ENCODE assay signal across 9 cellular contexts in the genomic region with DNA sequence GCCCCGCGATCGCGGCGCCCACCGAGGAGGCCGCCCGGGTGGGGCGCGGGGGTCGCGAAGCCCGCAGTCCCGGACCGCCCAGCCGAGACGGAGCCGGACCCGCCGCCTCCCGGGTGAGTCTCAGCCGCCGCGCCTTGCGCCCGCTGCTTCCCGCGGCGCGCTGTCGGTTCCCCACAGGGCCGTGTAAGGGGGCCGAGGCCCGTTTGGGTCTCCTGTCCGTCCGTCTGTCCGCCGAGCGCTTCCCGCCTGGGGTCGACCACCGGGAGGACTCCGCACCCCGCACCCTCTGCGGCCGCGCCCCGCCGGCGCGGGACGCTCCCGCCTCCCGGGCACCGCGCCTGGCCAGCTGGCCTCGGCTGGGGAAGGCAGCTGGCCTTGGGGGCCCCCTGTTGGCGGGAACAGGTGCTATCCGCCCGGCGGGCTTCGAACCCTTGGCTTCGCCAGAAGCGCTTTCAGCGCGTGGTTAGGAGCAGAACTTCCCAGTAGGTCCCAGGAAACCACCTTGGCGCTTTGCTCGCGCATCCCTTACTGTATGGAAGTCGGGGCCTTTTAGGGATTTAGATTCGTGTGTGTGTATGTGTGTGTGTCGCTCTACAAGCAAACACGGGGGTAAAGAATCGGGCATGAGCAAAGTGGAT. TPM values are rescaled to one million over a fixed set of nuclear protein-coding genes. Genes with fewer than 3 reads are reported as not detected.
DNase-seq lines count a peak whose midpoint lies in the region; ATAC-seq and TF ChIP-seq lines count a peak whose summit lies in the region.
"Had no signal": no experiment of that assay in that cellular context is flagged by ENCODE, and none has a peak within 500 bp of the region (broad histone marks: within the 10 kb centered on the region; RNA-seq: fewer than 3 reads in every experiment).

No MANE protein-coding gene starts in this region.

- no peak overlapping the region for H4K5ac ChIP-seq in H9 (ENCODE audit: insufficient read length, low read depth, low read length)

- no peak overlapping the region for H2AFZ ChIP-seq in H9 (ENCODE audit: low read length)

- H3K56ac ChIP-seq in H9 (ENCODE audit: insufficient read length, low read depth, low read length): no peak overlapping the region

- peaks cover 20% of the 10 kb centered on the region for H3K4me1 Mint-ChIP-seq in CD8-positive, alpha-beta T cell (ENCODE audit: low read depth)
- peaks cover 37 to 52% of the 10 kb centered on the region in 2 experiments for H3K4me1 Mint-ChIP-seq in H9

- H3K23ac ChIP-seq in H9 (ENCODE audit: insufficient read length, low read depth, low read length): no peak overlapping the region

- no peak overlapping the region for H2BK12ac ChIP-seq in H9 (ENCODE audit: insufficient read length, low read depth, low read length)

- H4K8ac ChIP-seq in H9 (replicated peaks; ENCODE audit: insufficient read length, low read depth, low read length): no peak overlapping the region

- no peak overlapping the region for H4K91ac ChIP-seq in H9 (ENCODE audit: insufficient read length, low read depth, low read length)

- DNase-seq in CD8-positive, alpha-beta T cell: peak in 1 of 7 experiments; percentile 13
- peak; percentile 78 for DNase-seq in H9
- DNase-seq in SK-N-MC (ENCODE audit: low read depth, low spot score): no peak
- no peak for DNase-seq in coronary artery (ENCODE audit: low spot score)
- DNase-seq in left lobe of liver (ENCODE audit: low spot score): peak; percentile 58
- peak; percentile 42 for DNase-seq in stimulated activated CD4-positive, alpha-beta T cell treated with anti-CD3 and anti-CD28 coated beads, Interleukin-4, amount 100 ng/mL, for 1 hour
- DNase-seq in stimulated activated naive CD4-positive, alpha-beta T cell (lab: John Stamatoyannopoulos, UW): no peak

- no peak overlapping the region for H2BK120ac ChIP-seq in H9 (ENCODE audit: low read depth, low read length, poor library complexity, severe bottlenecking)

- no peak overlapping the region for H3K4me3 ChIP-seq in CD8-positive, alpha-beta T cell (ENCODE audit: low read depth, low read length)
- H3K4me3 ChIP-seq in SK-N-MC (peak overlapping the region; percentile 85), coronary artery (peak overlapping the region; percentile 90)

- H3T11ph ChIP-seq in H9 (ENCODE audit: low read length): no peak overlapping the region

- no peak overlapping the region for H2BK15ac ChIP-seq in H9 (ENCODE audit: low read depth, low read length)

- peaks cover 38% of the 10 kb centered on the region for H3K27me3 Mint-ChIP-seq in CD8-positive, alpha-beta T cell (ENCODE audit: low read depth)
- peaks cover 47% of the 10 kb centered on the region for H3K27me3 Mint-ChIP-seq in H9 (ENCODE audit: low read depth)

- H3K4me1 ChIP-seq in CD8-positive, alpha-beta T cell (ENCODE audit: insufficient read depth, low read length): peaks cover 12% of the 10 kb centered on the region
- no peaks in the 10 kb centered on the region for H3K4me1 ChIP-seq in H9 (ENCODE audit: insufficient read depth, low read length)

- H3K4me2 ChIP-seq in H9 (ENCODE audit: insufficient read depth, insufficient read length, low read length): peak overlapping the region; percentile 76

- POLR2A ChIA-PET in CD8-positive, alpha-beta T cell (lab: Charles Lee): no interaction called here

- H3K18ac ChIP-seq in H9 (ENCODE audit: insufficient read length, low read depth, low read length): no peak overlapping the region

- intact Hi-C loops in CD8-positive, alpha-beta T cell (cut with DNase I, micrococcal nuclease): no loop called here

- H3K23me2 ChIP-seq in H9 (ENCODE audit: insufficient read length, low read depth, low read length, poor library complexity, severe bottlenecking): peaks cover 21% of the 10 kb centered on the region

- CTCF ChIA-PET in CD8-positive, alpha-beta T cell (lab: Charles Lee): no interaction called here

- H2AK5ac ChIP-seq in H9 (ENCODE audit: insufficient read length, low read length): no peak overlapping the region

- H4K20me1 ChIP-seq in H9 (ENCODE audit: control insufficient read depth, insufficient read depth, insufficient read length): no peaks in the 10 kb centered on the region

- no peaks in the 10 kb centered on the region for H3K79me2 ChIP-seq in H9 (ENCODE audit: insufficient read depth, low read length)

- no CpG with 5 or more reads among the region's 74 CpGs for WGBS in H9 (ENCODE audit: extremely low coverage, insufficient read length, low lambda C conversion rate)

- H3K36me3 ChIP-seq in CD8-positive, alpha-beta T cell (ENCODE audit: insufficient read depth, low read length): no peaks in the 10 kb centered on the region
- no peaks in the 10 kb centered on the region for H3K36me3 ChIP-seq in SK-N-MC (ENCODE audit: insufficient read depth, low read length)

- no peaks in the 10 kb centered on the region for H3K36me3 Mint-ChIP-seq in CD8-positive, alpha-beta T cell
- peaks cover 0 to 4% (median 3%) of the 10 kb centered on the region in 3 experiments; a peak in 2 of 7 replicates for H3K36me3 Mint-ChIP-seq in H9 (ENCODE audit: insufficient read depth in 1 of 3, low read depth in 3 of 3)

- H3K9me3 ChIP-seq in CD8-positive, alpha-beta T cell (ENCODE audit: low read length): no peaks in the 10 kb centered on the region
- H3K9me3 ChIP-seq in H9 (ENCODE audit: control insufficient read depth, low read depth, low read length) (no peaks in the 10 kb centered on the region), SK-N-MC (ENCODE audit: low read depth, low read length) (no peaks in the 10 kb centered on the region)

- no peak overlapping the region for H3K27ac ChIP-seq in CD8-positive, alpha-beta T cell (ENCODE audit: low read depth, low read length)
- H3K27ac ChIP-seq in H9 (ENCODE audit: insufficient read length, low read depth, low read length) (no peak overlapping the region), SK-N-MC (no peak overlapping the region), coronary artery (peak overlapping the region; percentile 69 to 92)

- no peaks in the 10 kb centered on the region for H3K9me3 Mint-ChIP-seq in CD8-positive, alpha-beta T cell
- H3K9me3 Mint-ChIP-seq in H9: peaks cover 0 to 5% of the 10 kb centered on the region in 2 experiments; a peak in 2 of 5 replicates

- H3K27me3 ChIP-seq in CD8-positive, alpha-beta T cell (ENCODE audit: insufficient read depth, low read length): peaks cover 6% of the 10 kb centered on the region
- H3K27me3 ChIP-seq in H9 (ENCODE audit: insufficient read depth, low read length): no peaks in the 10 kb centered on the region; the same call in 1 of the 2 replicates

- no peak overlapping the region for H2BK20ac ChIP-seq in H9 (ENCODE audit: low read depth, low read length, poor library complexity, severe bottlenecking)

- H3K27ac Mint-ChIP-seq in CD8-positive, alpha-beta T cell: no peak overlapping the region
- H3K27ac Mint-ChIP-seq in H9: no peak overlapping the region

- peak overlapping the region; percentile 73 for H3K4me3 Mint-ChIP-seq in CD8-positive, alpha-beta T cell
- peak overlapping the region; percentile 81 to 90 for H3K4me3 Mint-ChIP-seq in H9

- no peaks in the 10 kb centered on the region for H3K79me1 ChIP-seq in H9 (ENCODE audit: insufficient read depth, low read depth, low read length, poor library complexity, severe bottlenecking)

- H3K9ac ChIP-seq in H9 (ENCODE audit: extremely low read depth, insufficient read length, low read length) (no peak overlapping the region), SK-N-MC (ENCODE audit: insufficient read length) (peak overlapping the region; percentile 59)

- no peak overlapping the region for H3K14ac ChIP-seq in H9 (ENCODE audit: insufficient read depth, low read length)

- no peak overlapping the region for H2BK5ac ChIP-seq in H9 (ENCODE audit: insufficient read length, low read length)

- no peak for TF ChIP-seq CTCF in CD8-positive, alpha-beta T cell (IDR thresholded peaks at IDR 0.05)
- TF ChIP-seq CTCF in H9 (conservative IDR thresholded peaks at IDR 0.05) (peak; percentile 88), coronary artery (IDR thresholded peaks at IDR 0.05) (peak; percentile 54)

- ATAC-seq in CD8-positive, alpha-beta T cell: no peak
- ATAC-seq in left lobe of liver (peak; percentile 72), GM18909 (IDR thresholded peaks at IDR 0.05; ENCODE audit: poor library complexity, unreplicated experiment) (no peak)

- no peak overlapping the region for H3K4ac ChIP-seq in H9 (ENCODE audit: low read depth, low read length)

RNA-seq across cellular contexts. Expression of a gene that starts 0.4 kb away (rescaled TPM):
- not detected for total RNA-seq in CD8-positive, alpha-beta T cell
- total RNA-seq in H9 (2021): 4.6 and 4.8 TPM in 2 replicates
- total RNA-seq in left lobe of liver: 2.4 TPM
- total RNA-seq: T-helper 2 cell treated with Interferon-gamma antibody and Interleukin-4, amounts not matched to agents 100 ng/mL and 5 ng/mL, for 36 hours had no signal

Comparison
In these comparisons a context has a peak if more than half of its experiments do, and no peak if none do; other contexts are left out.
1. DNase-seq: peak in H9 (single experiment), left lobe of liver (single experiment) and stimulated activated CD4-positive, alpha-beta T cell treated with anti-CD3 and anti-CD28 coated beads, Interleukin-4, amount 100 ng/mL, for 1 hour (single experiment); none in SK-N-MC (single experiment), coronary artery (single experiment) and stimulated activated naive CD4-positive, alpha-beta T cell (0 of 6).
2. H3K27ac ChIP-seq: peak in coronary artery (2 of 2); none in CD8-positive, alpha-beta T cell (single experiment), H9 (single experiment) and SK-N-MC (single experiment).